ENCODE assay signal across 2 cellular contexts in genomic region chr20:57108742-57109141, GRCh38.
A peak's percentile ranks its signal among the peaks of the same experiment; 100 is the strongest.
TF ChIP-seq lines count a peak whose summit lies in the region.

No MANE protein-coding gene starts in this region.

TF ChIP-seq in GM23338, 12 proteins besides CTCF, POLR2A, EP300 and RAD21:
- TF ChIP-seq REST (IDR thresholded peaks at IDR 0.05; ENCODE audit: unreplicated experiment): no peak
- no peak for TF ChIP-seq ETS1 (IDR thresholded peaks at IDR 0.05)
- no peak for TF ChIP-seq CREB1 (CRISPR knock-in tag; IDR thresholded peaks at IDR 0.05; ENCODE audit: low read depth)
- no peak for TF ChIP-seq NANOG (IDR thresholded peaks at IDR 0.05; ENCODE audit: borderline replicate concordance)
- TF ChIP-seq STAT1 (IDR thresholded peaks at IDR 0.05; ENCODE audit: unreplicated experiment): no peak

TF ChIP-seq in K562, 482 proteins besides CTCF, POLR2A, EP300 and RAD21:
- no peak for TF ChIP-seq ZNF408 (CRISPR knock-in tag; IDR thresholded peaks at IDR 0.05; ENCODE audit: low read depth)
- TF ChIP-seq NR2C2 (CRISPR knock-in tag; IDR thresholded peaks at IDR 0.05): no peak
- TF ChIP-seq NR2C2 (tag; IDR thresholded peaks at IDR 0.05): 0 out of 2 replicates have a peak, but pooled peaks have one; percentile 2
